12 cellular contexts compared by ENCODE assay signal in the genomic region with DNA sequence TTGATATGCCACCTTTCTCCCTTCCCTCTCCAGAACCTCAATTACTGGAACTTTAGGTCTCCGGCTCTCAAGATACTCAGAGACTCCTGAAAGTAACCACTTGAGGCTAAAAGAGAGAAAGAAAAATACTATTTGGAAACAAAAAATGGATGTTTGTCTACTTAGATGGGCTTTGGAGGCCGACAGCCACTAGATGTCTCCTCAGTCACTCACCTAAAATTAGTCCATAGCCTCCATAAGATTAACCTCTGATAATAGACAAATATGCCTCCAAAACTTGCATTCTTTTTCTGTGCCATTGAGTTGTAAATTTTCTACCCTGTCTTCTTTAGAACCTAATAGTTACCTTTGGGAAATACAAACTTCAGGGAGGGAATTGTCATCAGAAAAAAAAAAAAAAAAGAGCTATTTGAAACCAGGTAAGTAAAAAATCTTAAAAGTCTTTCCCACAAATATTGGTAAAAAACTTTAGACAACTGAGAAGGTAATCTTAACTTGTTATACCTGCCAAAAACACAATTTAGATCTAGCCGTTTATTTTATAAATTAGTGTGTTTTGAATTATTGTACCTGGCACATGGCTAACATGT. TPM values are rescaled to one million over a fixed set of nuclear protein-coding genes. Genes with fewer than 3 reads are reported as not detected.
DNase-seq lines count a peak whose midpoint lies in the region; ATAC-seq and TF ChIP-seq lines count a peak whose summit lies in the region.
"Had no signal": no experiment of that assay in that cellular context is flagged by ENCODE, and none has a peak within 500 bp of the region (broad histone marks: within the 10 kb centered on the region; RNA-seq: fewer than 3 reads in every experiment).

No MANE protein-coding gene starts in this region.

- H3K4me2 ChIP-seq in MM.1S (ENCODE audit: low read depth, low read length) = no peak overlapping the region

- no peaks in the 10 kb centered on the region for H4K20me1 ChIP-seq in MM.1S (ENCODE audit: insufficient read depth, low read length)

- no peaks in the 10 kb centered on the region for H3K4me1 Mint-ChIP-seq in activated T-cell treated with anti-CD3 and anti-CD28 coated beads, Interleukin-2, amount 50 U/mL, for 72 hours (ENCODE audit: low read depth)

- H3K27me3 ChIP-seq in MM.1S (replicated peaks; ENCODE audit: insufficient read depth, low read length) = peaks cover 13% of the 10 kb centered on the region
- H3K27me3 ChIP-seq in psoas muscle (ENCODE audit: insufficient read depth in 3 of 3, low read length in 2 of 3) = peaks cover 0 to 25% (median 0%) of the 10 kb centered on the region in 3 donors

- no peaks in the 10 kb centered on the region for H3F3A ChIP-seq in MM.1S (ENCODE audit: insufficient read depth, low read length)

- peaks cover 15% of the 10 kb centered on the region for H3K27me3 Mint-ChIP-seq in activated T-cell treated with anti-CD3 and anti-CD28 coated beads, Interleukin-2, amount 50 U/mL, for 72 hours (ENCODE audit: low read depth)

- no peaks in the 10 kb centered on the region for H3K79me2 ChIP-seq in MM.1S (ENCODE audit: low read length)

- no peaks in the 10 kb centered on the region for H3K4me1 ChIP-seq in MM.1S (ENCODE audit: low read length)
- no peaks in the 10 kb centered on the region for H3K4me1 ChIP-seq in psoas muscle

- H3K9me3 Mint-ChIP-seq in activated T-cell treated with anti-CD3 and anti-CD28 coated beads, Interleukin-2, amount 50 U/mL, for 72 hours = no peaks in the 10 kb centered on the region
- H3K9me3 Mint-ChIP-seq: activated T-cell treated with anti-CD3 and anti-CD28 coated beads, Interleukin-2, amount 50 U/mL, for 24 hours; memory B cell had no signal

- peak; percentile 39 for DNase-seq in DMS53 (lab: John Stamatoyannopoulos, UW)
- DNase-seq in DMS53 treated with DMSO at 0.1 percent for 48 hours (lab: John Stamatoyannopoulos, UW; ENCODE audit: unreplicated experiment) = no peak
- peak; percentile 45 for DNase-seq in MM.1S
- DNase-seq in cerebellar cortex (ENCODE audit: low spot score) = peak; percentile 55
- no peak for DNase-seq in psoas muscle
- DNase-seq in activated T-cell treated with anti-CD3 and anti-CD28 coated beads, Interleukin-2, amount 50 U/mL, for 72 hours = no peak
- no peak for DNase-seq in SHP77 treated with DMSO at 0.1 percent for 48 hours (lab: John Stamatoyannopoulos, UW)
- DNase-seq: activated T-cell treated with anti-CD3 and anti-CD28 coated beads, Interleukin-2, amount 50 U/mL, for 24 hours; NCI-H1436 treated with DMSO at 0.1 percent for 48 hours had no signal

- no peak overlapping the region for H2AFZ ChIP-seq in MM.1S (ENCODE audit: low read length)

- no peaks in the 10 kb centered on the region for H3K36me3 ChIP-seq in MM.1S (replicated peaks; ENCODE audit: insufficient read depth, low read length)
- H3K36me3 ChIP-seq in psoas muscle (ENCODE audit: insufficient read depth in 1 of 2, low read depth in 1 of 2) = no peaks in the 10 kb centered on the region
- H3K36me3 ChIP-seq: thoracic aorta had no signal

- no peak overlapping the region for H3K9ac ChIP-seq in MM.1S (ENCODE audit: low read length)

- TF ChIP-seq CTCF in MM.1S (IDR thresholded peaks at IDR 0.05; ENCODE audit: low read length) (peak; percentile 63), psoas muscle (IDR thresholded peaks at IDR 0.05) (peak; percentile 24)

- H3K4me3 ChIP-seq in MM.1S (ENCODE audit: low read length) (no peak overlapping the region), psoas muscle (no peak overlapping the region)
- H3K4me3 ChIP-seq: thoracic aorta had no signal

- no peak overlapping the region for H3K4me3 Mint-ChIP-seq in activated T-cell treated with anti-CD3 and anti-CD28 coated beads, Interleukin-2, amount 50 U/mL, for 72 hours
- H3K4me3 Mint-ChIP-seq: activated T-cell treated with anti-CD3 and anti-CD28 coated beads, Interleukin-2, amount 50 U/mL, for 24 hours; memory B cell had no signal

- H3K27ac Mint-ChIP-seq in activated T-cell treated with anti-CD3 and anti-CD28 coated beads, Interleukin-2, amount 50 U/mL, for 72 hours = no peak overlapping the region
- H3K27ac Mint-ChIP-seq: activated T-cell treated with anti-CD3 and anti-CD28 coated beads, Interleukin-2, amount 50 U/mL, for 24 hours; memory B cell had no signal

- H3K27ac ChIP-seq in MM.1S (ENCODE audit: low read length) = no peak overlapping the region
- no peak overlapping the region for H3K27ac ChIP-seq in psoas muscle
- H3K27ac ChIP-seq: thoracic aorta had no signal

- 58 to 62% (median 62%) methylated on average over 3 of the region's 3 CpGs for WGBS in psoas muscle, 3 donors

- no peaks in the 10 kb centered on the region for H3K9me3 ChIP-seq in MM.1S (replicated peaks; ENCODE audit: insufficient read depth, low read length)
- no peaks in the 10 kb centered on the region for H3K9me3 ChIP-seq in psoas muscle
- H3K9me3 ChIP-seq: thoracic aorta had no signal

- no peak for ATAC-seq in psoas muscle
- no peak for ATAC-seq in activated T-cell treated with anti-CD3 and anti-CD28 coated beads, Interleukin-2, amount 50 U/mL, for 72 hours (replicated peaks in 1 of 2)
- no peak for ATAC-seq in GM18498 (IDR thresholded peaks at IDR 0.05; ENCODE audit: unreplicated experiment)

- H3K9me2 ChIP-seq in MM.1S (replicated peaks; ENCODE audit: insufficient read depth, low read length) = no peaks in the 10 kb centered on the region

- intact Hi-C loops in psoas muscle (cut with DNase I) = no loop called here

- H3K36me3 Mint-ChIP-seq in activated T-cell treated with anti-CD3 and anti-CD28 coated beads, Interleukin-2, amount 50 U/mL, for 72 hours (ENCODE audit: insufficient read depth in 2 of 2) = no peaks in the 10 kb centered on the region

RNA-seq across cellular contexts. Expression of a gene that starts 11.2 kb away (rescaled TPM):
- 10 to 100 TPM; 10.1 to 17.4 (median 13.7) TPM for total RNA-seq in psoas muscle
- polyA plus RNA-seq in psoas muscle = 1 to 10 TPM; 4.2 to 8.8 (median 5.1) TPM
- total RNA-seq in activated T-cell treated with anti-CD3 and anti-CD28 coated beads, Interleukin-2, amount 50 U/mL, for 72 hours = under 1 TPM in 1 of 2 donors, not detected in 1; 0.25 TPM

RNA-seq across cellular contexts. Expression of a gene that starts 34.3 kb away (rescaled TPM):
- 10 to 100 TPM; 40.5 to 65.5 (median 53.3) TPM for total RNA-seq in psoas muscle
- 10 to 100 TPM; 23.1 to 38.2 (median 35.7) TPM for polyA plus RNA-seq in psoas muscle
- 10 to 100 TPM; 48.6 to 52.2 TPM for total RNA-seq in activated T-cell treated with anti-CD3 and anti-CD28 coated beads, Interleukin-2, amount 50 U/mL, for 72 hours

Comparison
In these comparisons a context has a peak if more than half of its experiments do, and no peak if none do; other contexts are left out.
1. DNase-seq: peak in DMS53 (single experiment), MM.1S (single experiment) and cerebellar cortex (single experiment); none in DMS53 treated with DMSO at 0.1 percent for 48 hours (single experiment), psoas muscle (0 of 2), activated T-cell treated with anti-CD3 and anti-CD28 coated beads, Interleukin-2, amount 50 U/mL, for 72 hours (0 of 2) and SHP77 treated with DMSO at 0.1 percent for 48 hours (single experiment).
2. RNA of a gene that starts 11.2 kb away (total RNA-seq): 10.1 to 17.4 TPM in psoas muscle; 0.25 TPM in activated T-cell treated with anti-CD3 and anti-CD28 coated beads, Interleukin-2, amount 50 U/mL, for 72 hours; every median in the first group is over 4 times any median in the second.